ENCODE assay signal across 21 cellular contexts in genomic region chr5:56873056-56873455, GRCh38.
"Had no signal": no experiment of that assay in that cellular context is flagged by ENCODE, and none has a peak within 500 bp of the region (broad histone marks: within the 10 kb centered on the region; RNA-seq: fewer than 3 reads in every experiment).

No MANE protein-coding gene starts in this region.

- H3K27ac ChIP-seq: brain microvascular endothelial cell, coronary artery, foreskin keratinocyte, left ventricle myocardium inferior, right atrium auricular region, suprapubic skin had no signal

- ATAC-seq: foreskin keratinocyte; natural killer cell treated with Interleukin-12 subunit alpha and Interleukin-12 subunit beta and Interleukin-15 and Interleukin-18, amount 100 ng/mL, for 72 hours had no signal

- H3K27ac Mint-ChIP-seq: progenitor cell of endocrine pancreas had no signal

- H3K4me1 ChIP-seq: foreskin keratinocyte, right atrium auricular region, suprapubic skin had no signal

- H3K9me3 ChIP-seq: left ventricle myocardium inferior, right atrium auricular region, suprapubic skin had no signal

- H3K4me3 Mint-ChIP-seq: central memory CD8-positive, alpha-beta T cell; natural killer cell treated with Interleukin-12 subunit alpha and Interleukin-12 subunit beta and Interleukin-15 and Interleukin-18, amount 100 ng/mL, for 72 hours had no signal

- H3K27me3 ChIP-seq: brain microvascular endothelial cell, foreskin keratinocyte, right atrium auricular region, suprapubic skin had no signal

- DNase-seq: activated CD4-positive, alpha-beta T cell treated with anti-CD3 and anti-CD28 coated beads for 1 hour; activated effector memory CD4-positive, alpha-beta T cell treated with Interleukin-2 at 50 U/mL for 16 hours; activated naive CD4-positive, alpha-beta T cell treated with anti-CD3 and anti-CD28 coated beads, Interleukin-2, amount 50 U/mL, for 16 hours; brain microvascular endothelial cell; effector CD8-positive, alpha-beta T cell; foreskin keratinocyte; glutamatergic neuron; hypothalamus; left ventricle myocardium inferior; occipital lobe; stimulated activated CD4-positive, alpha-beta T cell treated with anti-CD3 and anti-CD28 coated beads, Interleukin-15, amount 100 ng/mL, for 24 hours; stimulated activated CD4-positive, alpha-beta T cell treated with anti-CD3 and anti-CD28 coated beads, Interleukin-4, amount 100 ng/mL, for 1 hour; stimulated activated naive CD4-positive, alpha-beta T cell treated with Interleukin-2 at 50 U/mL for 16 hours; T-helper 9 cell; trophoblast cell had no signal

- H3K9me3 Mint-ChIP-seq: central memory CD8-positive, alpha-beta T cell; natural killer cell treated with Interleukin-12 subunit alpha and Interleukin-12 subunit beta and Interleukin-15 and Interleukin-18, amount 100 ng/mL, for 72 hours had no signal

- H3K27me3 Mint-ChIP-seq: central memory CD8-positive, alpha-beta T cell; natural killer cell treated with Interleukin-12 subunit alpha and Interleukin-12 subunit beta and Interleukin-15 and Interleukin-18, amount 100 ng/mL, for 72 hours; progenitor cell of endocrine pancreas had no signal

- H3K4me3 ChIP-seq: coronary artery, left ventricle myocardium inferior, right atrium auricular region, suprapubic skin had no signal
